Comparison of ENCODE assay signal across 9 cellular contexts in genomic region chr21:44931501-44932365, GRCh38. TPM values are rescaled to one million over a fixed set of nuclear protein-coding genes. Genes with fewer than 3 reads are reported as not detected.
DNase-seq lines count a peak whose midpoint lies in the region; ATAC-seq, FAIRE-seq and TF ChIP-seq lines count a peak whose summit lies in the region.
"Had no signal": no experiment of that assay in that cellular context is flagged by ENCODE, and none has a peak within 500 bp of the region (broad histone marks: within the 10 kb centered on the region; RNA-seq: fewer than 3 reads in every experiment).

No MANE protein-coding gene starts in this region.

- H3K36me3 ChIP-seq in HepG2 (replicated peaks in 1 of 2; ENCODE audit: control insufficient read depth in 1 of 2, insufficient read depth in 2 of 2, low read length in 2 of 2) (no peaks in the 10 kb centered on the region), upper lobe of left lung (no peaks in the 10 kb centered on the region)

- peak overlapping the region; percentile 57 for H3K4me2 ChIP-seq in HepG2 (ENCODE audit: low read depth, low read length)
- H3K4me2 ChIP-seq: KMS-11 had no signal

- 50% methylated on average over 33 of the region's 73 CpGs for WGBS in HepG2 (ENCODE audit: low lambda C conversion rate)
- WGBS in upper lobe of left lung, 2 donors: 0 to 1% methylated on average over 9 to 16 of the region's 73 CpGs

- intact Hi-C loops in HepG2 (cut with micrococcal nuclease; ENCODE audit: unreplicated experiment): loop anchor here (1.0 kb wide), 1 partner anchor 131 kb away; no protein-coding TSS in a partner anchor

- H4K20me1 ChIP-seq in HepG2 (ENCODE audit: insufficient read depth, low read length): no peaks in the 10 kb centered on the region

- peak; percentile 70 for DNase-seq in activated effector memory CD4-positive, alpha-beta T cell treated with anti-CD3 and anti-CD28 coated beads, Interleukin-2, amount 50 U/mL, for 16 hours
- DNase-seq in activated effector memory CD4-positive, alpha-beta T cell treated with Interleukin-2 at 50 U/mL for 16 hours: no peak
- DNase-seq in activated naive CD8-positive, alpha-beta T cell treated with anti-CD3 and anti-CD28 coated beads, Interleukin-2, amount 50 U/mL, for 24 hours: no peak
- DNase-seq in HepG2 (ENCODE audit: low spot score) (no peak), upper lobe of left lung (peak in 1 of 2 donors; percentile 85), dedifferentiated amniotic fluid mesenchymal stem cell (ENCODE audit: extremely low spot score) (no peak), cortex of kidney (lab: John Stamatoyannopoulos, UW) (no peak)

- CTCF ChIA-PET in HepG2 (lab: Yijun Ruan, JAX; ENCODE audit: low intra/inter-chr PET ratio, low total read pairs): interaction anchor here (2.3 kb wide), 1 partner anchor 39 kb away, joined by 6 read pairs; no protein-coding TSS in a partner anchor

- H3K4me1 Mint-ChIP-seq in activated naive CD8-positive, alpha-beta T cell treated with anti-CD3 and anti-CD28 coated beads, Interleukin-2, amount 50 U/mL, for 24 hours: peaks cover 48% of the 10 kb centered on the region

- no peak overlapping the region for H2AFZ ChIP-seq in HepG2 (ENCODE audit: low read length)

- TF ChIP-seq EP300 in HepG2 (IDR thresholded peaks at IDR 0.05; ENCODE audit: low read depth in 2 of 2, low read length in 2 of 2) (no peak), HepG2 (CRISPR knock-in tag; IDR thresholded peaks at IDR 0.05; ENCODE audit: borderline replicate concordance) (no peak), upper lobe of left lung (IDR thresholded peaks at IDR 0.05) (no peak)

- TF ChIP-seq CTCF in HepG2 (CRISPR knock-in tag; IDR thresholded peaks at IDR 0.05): no peak
- TF ChIP-seq CTCF in upper lobe of left lung (IDR thresholded peaks at IDR 0.05): no peak

- no peaks in the 10 kb centered on the region for H3K27me3 Mint-ChIP-seq in activated naive CD8-positive, alpha-beta T cell treated with anti-CD3 and anti-CD28 coated beads, Interleukin-2, amount 50 U/mL, for 24 hours

- H3K4me3 ChIP-seq in HepG2 (replicated peaks in 1 of 3; ENCODE audit: insufficient read depth in 1 of 3, low read depth in 2 of 3, low read length in 3 of 3) (peak overlapping the region; percentile 40 to 62 (median 54); a peak in 4 of 6 replicates), upper lobe of left lung (peak overlapping the region; percentile 11 to 55 (median 48))

- TF ChIP-seq RAD21 in HepG2 (CRISPR knock-in tag; IDR thresholded peaks at IDR 0.05): no peak

- no peak for FAIRE-seq in HepG2 (lab: Jason Lieb, UNC)

- peak overlapping the region; percentile 29; the same call in 1 of the 2 replicates for H3K9ac ChIP-seq in HepG2 (ENCODE audit: insufficient read depth, low read depth, low read length)
- H3K9ac ChIP-seq: KMS-11 had no signal

- POLR2A ChIA-PET in HepG2 (lab: Yijun Ruan, JAX): interaction anchor here (0.6 to 2.6 kb wide), 3 partner anchors 9 to 21 kb away, joined by 3 to 15 read pairs (median 3); no protein-coding TSS in a partner anchor

- no TSS peak for BruUV-seq in HepG2 (replicated peaks; lab: Mats Ljungman, UMichigan)

- H3K9me3 ChIP-seq in HepG2 (ENCODE audit: low read length) (no peaks in the 10 kb centered on the region), upper lobe of left lung (peaks cover 0 to 2% (median 0%) of the 10 kb centered on the region in 4 donors)

- H3K4me3 Mint-ChIP-seq in activated naive CD8-positive, alpha-beta T cell treated with anti-CD3 and anti-CD28 coated beads, Interleukin-2, amount 50 U/mL, for 24 hours: peak overlapping the region; percentile 79

- TF ChIP-seq POLR2A in HepG2 (IDR thresholded peaks at IDR 0.05; ENCODE audit: insufficient read depth in 1 of 2, low read depth in 2 of 2, low read length in 2 of 2) (no peak), upper lobe of left lung (IDR thresholded peaks at IDR 0.05) (no peak)

- ATAC-seq in activated naive CD8-positive, alpha-beta T cell treated with anti-CD3 and anti-CD28 coated beads, Interleukin-2, amount 50 U/mL, for 24 hours: no peak
- ATAC-seq in HepG2: no peak
- ATAC-seq in upper lobe of left lung (ENCODE audit: low FRiP score in 2 of 2): no peak
- no peak for ATAC-seq in GM18867 (IDR thresholded peaks at IDR 0.05; ENCODE audit: unreplicated experiment)

- peak overlapping the region; percentile 82 for H3K27ac Mint-ChIP-seq in activated naive CD8-positive, alpha-beta T cell treated with anti-CD3 and anti-CD28 coated beads, Interleukin-2, amount 50 U/mL, for 24 hours

- H3K27ac ChIP-seq in HepG2 (ENCODE audit: extremely low read length, insufficient read depth, low read length) (no peak overlapping the region), upper lobe of left lung (peak overlapping the region; percentile 24 to 83 (median 73))
- H3K27ac ChIP-seq: KMS-11 had no signal

- H3K36me3 Mint-ChIP-seq in activated naive CD8-positive, alpha-beta T cell treated with anti-CD3 and anti-CD28 coated beads, Interleukin-2, amount 50 U/mL, for 24 hours (ENCODE audit: low read depth): no peaks in the 10 kb centered on the region

- no peaks in the 10 kb centered on the region for H3K9me3 Mint-ChIP-seq in activated naive CD8-positive, alpha-beta T cell treated with anti-CD3 and anti-CD28 coated beads, Interleukin-2, amount 50 U/mL, for 24 hours

- no peaks in the 10 kb centered on the region for H3K79me2 ChIP-seq in HepG2 (ENCODE audit: insufficient read depth, low read length)

- H3K4me1 ChIP-seq in HepG2 (ENCODE audit: insufficient read depth, low read length): peaks cover 88% of the 10 kb centered on the region
- peaks cover 36 to 50% (median 45%) of the 10 kb centered on the region in 4 donors for H3K4me1 ChIP-seq in upper lobe of left lung

- in situ Hi-C loops in HepG2 (cut with HindIII; ENCODE audit: extremely low pct_ligation_motif_present, low pct_unique_long_range_greater_than_20kb): no loop called here

- H3K27me3 ChIP-seq in HepG2 (ENCODE audit: control insufficient read depth in 1 of 2, insufficient read depth in 2 of 2, low read length in 2 of 2): peaks cover 1 to 4% of the 10 kb centered on the region in 2 experiments; a peak in 3 of 5 replicates
- H3K27me3 ChIP-seq in upper lobe of left lung: peaks cover 0 to 21% (median 12%) of the 10 kb centered on the region in 4 donors

RNA-seq across cellular contexts. Expression of gene SLX9, which starts 8.1 kb away (rescaled TPM):
- 47.1 and 51.5 TPM in 2 replicates for total RNA-seq in HepG2 (2016; rRNA removed; fragmentation: Illumina TruSeq; extraction: Trizol)
- 43.4 and 50.9 TPM in 2 replicates for total RNA-seq in HepG2 (2016; cell fraction: cytosol; rRNA removed; fragmentation: Illumina TruSeq; extraction: Trizol; ENCODE audit: low read depth)
- 51.9 and 55.4 TPM in 2 replicates for total RNA-seq in HepG2 (2016; cell fraction: insoluble cytoplasmic fraction; rRNA removed; fragmentation: Illumina TruSeq; extraction: Trizol)
- total RNA-seq in HepG2 (2016; cell fraction: membrane; rRNA removed; fragmentation: Illumina TruSeq; extraction: Trizol): 31.2 and 37.8 TPM in 2 replicates
- total RNA-seq in HepG2 (2016; cell fraction: nucleus; rRNA removed; fragmentation: Illumina TruSeq; extraction: Trizol): 17.3 and 20.5 TPM in 2 replicates
- 21.0 and 22.6 TPM in 2 replicates for polyA plus RNA-seq in HepG2 (2011; rRNA removed)
- polyA plus RNA-seq in HepG2 (2011; cell fraction: cytosol; rRNA removed): 32.4 and 47.0 TPM in 2 replicates
- 22.9 and 26.2 TPM in 2 replicates for polyA plus RNA-seq in HepG2 (2011; cell fraction: nucleus; rRNA removed)
- 22.9 TPM in 2 replicates for polyA plus RNA-seq in HepG2 (2012)
- 43.3 and 45.1 TPM in 2 replicates for polyA plus RNA-seq in HepG2 (2016; cell fraction: cytosol; fragmentation: Illumina TruSeq; extraction: Trizol; ENCODE audit: low read depth)
- 53.9 and 57.5 TPM in 2 replicates for polyA plus RNA-seq in HepG2 (2016; cell fraction: insoluble cytoplasmic fraction; fragmentation: Illumina TruSeq; extraction: Trizol; ENCODE audit: low read depth)
- polyA plus RNA-seq in HepG2 (2016; cell fraction: membrane; fragmentation: Illumina TruSeq; extraction: Trizol; ENCODE audit: low read depth): 27.6 and 29.8 TPM in 2 replicates
- 35.4 and 41.4 TPM in 2 replicates for polyA plus RNA-seq in HepG2 (2016; cell fraction: nucleus; fragmentation: Illumina TruSeq; extraction: Trizol; ENCODE audit: insufficient read depth, low read depth)
- polyA minus RNA-seq in HepG2 (2011; rRNA and poly(A)+ RNA removed; ENCODE audit: low replicate concordance): 14.1 and 17.2 TPM in 2 replicates
- polyA minus RNA-seq in HepG2 (2011; cell fraction: cytosol; rRNA and poly(A)+ RNA removed): 15.8 and 22.1 TPM in 2 replicates
- 5.8 and 8.6 TPM in 2 replicates for polyA minus RNA-seq in HepG2 (2011; cell fraction: nucleus; rRNA and poly(A)+ RNA removed)
- 10 to 100 TPM in 5 of 6 donors, 1 to 10 TPM in 1; 5.5 to 34.6 (median 22.8) TPM for total RNA-seq in upper lobe of left lung

RNA-seq across cellular contexts. Expression of gene ITGB2, which starts 11.0 kb away (rescaled TPM):
- 1.6 and 4.2 TPM in 2 replicates for total RNA-seq in HepG2 (2016; rRNA removed; fragmentation: Illumina TruSeq; extraction: Trizol)
- total RNA-seq in HepG2 (2016; cell fraction: cytosol; rRNA removed; fragmentation: Illumina TruSeq; extraction: Trizol; ENCODE audit: low read depth): 0.71 and 0.91 TPM in 2 replicates
- total RNA-seq in HepG2 (2016; cell fraction: insoluble cytoplasmic fraction; rRNA removed; fragmentation: Illumina TruSeq; extraction: Trizol): 2.3 and 3.5 TPM in 2 replicates
- total RNA-seq in HepG2 (2016; cell fraction: membrane; rRNA removed; fragmentation: Illumina TruSeq; extraction: Trizol): 1.2 and 1.9 TPM in 2 replicates
- total RNA-seq in HepG2 (2016; cell fraction: nucleus; rRNA removed; fragmentation: Illumina TruSeq; extraction: Trizol): 6.5 and 6.6 TPM in 2 replicates
- 18.0 and 26.4 TPM in 2 replicates for polyA plus RNA-seq in HepG2 (2011; rRNA removed)
- 22.3 and 25.2 TPM in 2 replicates for polyA plus RNA-seq in HepG2 (2011; cell fraction: cytosol; rRNA removed)
- 63.6 and 64.3 TPM in 2 replicates for polyA plus RNA-seq in HepG2 (2011; cell fraction: nucleus; rRNA removed)
- polyA plus RNA-seq in HepG2 (2012): 28.1 and 37.9 TPM in 2 replicates
- 0.53 and 1.0 TPM in 2 replicates for polyA plus RNA-seq in HepG2 (2016; cell fraction: cytosol; fragmentation: Illumina TruSeq; extraction: Trizol; ENCODE audit: low read depth)
- 2.2 and 2.5 TPM in 2 replicates for polyA plus RNA-seq in HepG2 (2016; cell fraction: insoluble cytoplasmic fraction; fragmentation: Illumina TruSeq; extraction: Trizol; ENCODE audit: low read depth)
- polyA plus RNA-seq in HepG2 (2016; cell fraction: membrane; fragmentation: Illumina TruSeq; extraction: Trizol; ENCODE audit: low read depth): 1.3 and 1.5 TPM in 2 replicates
- polyA plus RNA-seq in HepG2 (2016; cell fraction: nucleus; fragmentation: Illumina TruSeq; extraction: Trizol; ENCODE audit: insufficient read depth, low read depth): 5.9 and 7.0 TPM in 2 replicates
- polyA minus RNA-seq in HepG2 (2011; rRNA and poly(A)+ RNA removed; ENCODE audit: low replicate concordance): 1.4 and 26.8 TPM in 2 replicates
- 11.9 and 12.6 TPM in 2 replicates for polyA minus RNA-seq in HepG2 (2011; cell fraction: cytosol; rRNA and poly(A)+ RNA removed)
- polyA minus RNA-seq in HepG2 (2011; cell fraction: nucleus; rRNA and poly(A)+ RNA removed): 10.0 and 14.7 TPM in 2 replicates
- 100 to 1,000 TPM in 5 of 6 donors, 10 to 100 TPM in 1; 73.1 to 435 (median 149) TPM for total RNA-seq in upper lobe of left lung

RNA-seq across cellular contexts. Expression of gene PTTG1IP, which starts 58.2 kb away (rescaled TPM):
- total RNA-seq in HepG2 (2016; rRNA removed; fragmentation: Illumina TruSeq; extraction: Trizol): 89.4 and 161 TPM in 2 replicates
- total RNA-seq in HepG2 (2016; cell fraction: cytosol; rRNA removed; fragmentation: Illumina TruSeq; extraction: Trizol; ENCODE audit: low read depth): 42.7 and 52.7 TPM in 2 replicates
- total RNA-seq in HepG2 (2016; cell fraction: insoluble cytoplasmic fraction; rRNA removed; fragmentation: Illumina TruSeq; extraction: Trizol): 93.0 and 159 TPM in 2 replicates
- 72.6 and 73.1 TPM in 2 replicates for total RNA-seq in HepG2 (2016; cell fraction: membrane; rRNA removed; fragmentation: Illumina TruSeq; extraction: Trizol)
- total RNA-seq in HepG2 (2016; cell fraction: nucleus; rRNA removed; fragmentation: Illumina TruSeq; extraction: Trizol): 137 and 161 TPM in 2 replicates
- polyA plus RNA-seq in HepG2 (2011; rRNA removed): 700 and 734 TPM in 2 replicates
- 548 and 662 TPM in 2 replicates for polyA plus RNA-seq in HepG2 (2011; cell fraction: cytosol; rRNA removed)
- polyA plus RNA-seq in HepG2 (2011; cell fraction: nucleus; rRNA removed): 529 and 555 TPM in 2 replicates
- polyA plus RNA-seq in HepG2 (2012): 435 and 453 TPM in 2 replicates
- 22.2 and 24.3 TPM in 2 replicates for polyA plus RNA-seq in HepG2 (2016; cell fraction: cytosol; fragmentation: Illumina TruSeq; extraction: Trizol; ENCODE audit: low read depth)
- polyA plus RNA-seq in HepG2 (2016; cell fraction: insoluble cytoplasmic fraction; fragmentation: Illumina TruSeq; extraction: Trizol; ENCODE audit: low read depth): 90.0 and 95.3 TPM in 2 replicates
- 47.9 and 49.9 TPM in 2 replicates for polyA plus RNA-seq in HepG2 (2016; cell fraction: membrane; fragmentation: Illumina TruSeq; extraction: Trizol; ENCODE audit: low read depth)
- polyA plus RNA-seq in HepG2 (2016; cell fraction: nucleus; fragmentation: Illumina TruSeq; extraction: Trizol; ENCODE audit: insufficient read depth, low read depth): 267 and 281 TPM in 2 replicates
- 110 and 581 TPM in 2 replicates for polyA minus RNA-seq in HepG2 (2011; rRNA and poly(A)+ RNA removed; ENCODE audit: low replicate concordance)
- 491 and 595 TPM in 2 replicates for polyA minus RNA-seq in HepG2 (2011; cell fraction: cytosol; rRNA and poly(A)+ RNA removed)
- polyA minus RNA-seq in HepG2 (2011; cell fraction: nucleus; rRNA and poly(A)+ RNA removed): 203 and 242 TPM in 2 replicates
- total RNA-seq in upper lobe of left lung: 100 to 1,000 TPM; 150 to 316 (median 247) TPM

Comparison
In these comparisons a context has a peak if more than half of its experiments do, and no peak if none do; other contexts are left out.
1. RNA of gene ITGB2, which starts 11.0 kb away (total RNA-seq): 73.1 to 435 TPM in upper lobe of left lung; 0.71 to 6.6 TPM in HepG2; every median in the first group is over 4 times any median in the second.